ENCODE assay signal across 1 cellular context in genomic region chr5:25964009-25964372, GRCh38.
TF ChIP-seq lines count a peak whose summit lies in the region.

No MANE protein-coding gene starts in this region.

TF ChIP-seq in SK-N-SH, 30 proteins besides CTCF, POLR2A, EP300 and RAD21 (continued from another document):
- TF ChIP-seq POLR2AphosphoS5 (IDR thresholded peaks at IDR 0.05; ENCODE audit: low read depth, low read length), result no peak
